ENCODE assay signal across 1 cellular context in genomic region chr5:56900395-56900794, GRCh38.
TF ChIP-seq lines count a peak whose summit lies in the region.

No MANE protein-coding gene starts in this region.

TF ChIP-seq in HCT116, 20 proteins besides CTCF, POLR2A, EP300 and RAD21 (continued from another document):
- TF ChIP-seq ZFX (IDR thresholded peaks at IDR 0.05) (no peak), MAX (IDR thresholded peaks at IDR 0.05) (no peak), SP1 (IDR thresholded peaks at IDR 0.05; ENCODE audit: low read depth) (no peak), ZBTB33 (IDR thresholded peaks at IDR 0.05; ENCODE audit: extremely low read depth, insufficient replicate concordance, low read length) (no peak), POLR2AphosphoS5 (IDR thresholded peaks at IDR 0.05; ENCODE audit: low read depth, low read length) (no peak), SRF (IDR thresholded peaks at IDR 0.05; ENCODE audit: low read depth) (no peak)
